Comparison of ENCODE assay signal across 24 cellular contexts in genomic region chr11:19451609-19452008, GRCh38.
DNase-seq lines count a peak whose midpoint lies in the region; ATAC-seq and TF ChIP-seq lines count a peak whose summit lies in the region.
"Had no signal": no experiment of that assay in that cellular context is flagged by ENCODE, and none has a peak within 500 bp of the region (broad histone marks: within the 10 kb centered on the region; RNA-seq: fewer than 3 reads in every experiment).

No MANE protein-coding gene starts in this region.

- POLR2A ChIA-PET in HEK293 (lab: Yijun Ruan, JAX) (no interaction called here), WTC11 (lab: Charles Lee) (interaction anchor here (0.6 kb wide), 1 partner anchor 29 kb away, joined by 3 read pairs; no protein-coding TSS in a partner anchor)

- H3K9me3 Mint-ChIP-seq in WTC11 (peaks cover 4% of the 10 kb centered on the region; the same call in 1 of the 2 replicates), endodermal cell (no peaks in the 10 kb centered on the region)
- H3K9me3 Mint-ChIP-seq: CD14-positive monocyte; CD8-positive, alpha-beta memory T cell had no signal

- ATAC-seq in WTC11, result no peak
- ATAC-seq in upper lobe of right lung, result no peak
- no peak for ATAC-seq in HG03520 (IDR thresholded peaks at IDR 0.05; ENCODE audit: unreplicated experiment)

- no peak for TF ChIP-seq CTCF in HEK293 (tag by site-specific recombination; IDR thresholded peaks at IDR 0.05)
- TF ChIP-seq CTCF in WTC11 (IDR thresholded peaks at IDR 0.05), result no peak
- no peak for TF ChIP-seq CTCF in endodermal cell (conservative IDR thresholded peaks at IDR 0.05)
- no peak for TF ChIP-seq CTCF in upper lobe of right lung (IDR thresholded peaks at IDR 0.05)

- H3K27ac ChIP-seq in HEK293 (ENCODE audit: extremely low read depth, low read depth, low read length) (no peak overlapping the region), endodermal cell (ENCODE audit: low read depth, low read length) (no peak overlapping the region), upper lobe of right lung (no peak overlapping the region)
- H3K27ac ChIP-seq: BLaER1 had no signal

- H3K4me3 Mint-ChIP-seq in WTC11 (no peak overlapping the region), endodermal cell (no peak overlapping the region)
- H3K4me3 Mint-ChIP-seq: CD14-positive monocyte; CD4-positive, alpha-beta memory T cell; CD4-positive, CD25-positive, alpha-beta regulatory T cell; CD8-positive, alpha-beta memory T cell had no signal

- peaks cover 3% of the 10 kb centered on the region for H3K27me3 Mint-ChIP-seq in WTC11 (ENCODE audit: low read depth)
- no peaks in the 10 kb centered on the region for H3K27me3 Mint-ChIP-seq in endodermal cell (ENCODE audit: insufficient read depth)

- no peaks in the 10 kb centered on the region for H3K36me3 ChIP-seq in HEK293 (ENCODE audit: control insufficient read depth in 2 of 2, insufficient read depth in 1 of 2, low read length in 2 of 2)
- H3K36me3 ChIP-seq in endodermal cell (ENCODE audit: control insufficient read depth, insufficient read depth, low read length), result no peaks in the 10 kb centered on the region
- H3K36me3 ChIP-seq in upper lobe of right lung, result no peaks in the 10 kb centered on the region
- H3K36me3 ChIP-seq: BE2C, BLaER1 had no signal

- H3K27me3 ChIP-seq in endodermal cell (ENCODE audit: control insufficient read depth, insufficient read depth, low read length, poor library complexity, severe bottlenecking) (no peaks in the 10 kb centered on the region), upper lobe of right lung (no peaks in the 10 kb centered on the region)
- H3K27me3 ChIP-seq: BE2C, BLaER1 had no signal

- H3K36me3 Mint-ChIP-seq in WTC11 (no peaks in the 10 kb centered on the region; the same call in 1 of the 2 replicates), endodermal cell (ENCODE audit: low read depth) (no peaks in the 10 kb centered on the region)
- H3K36me3 Mint-ChIP-seq: CD14-positive monocyte; CD4-positive, alpha-beta memory T cell; CD4-positive, CD25-positive, alpha-beta regulatory T cell; CD8-positive, alpha-beta memory T cell had no signal

- H3K27ac Mint-ChIP-seq in WTC11 (no peak overlapping the region), endodermal cell (no peak overlapping the region)
- H3K27ac Mint-ChIP-seq: CD14-positive monocyte; CD4-positive, alpha-beta memory T cell; CD8-positive, alpha-beta memory T cell had no signal

- H3K4me1 Mint-ChIP-seq in WTC11, result peaks cover 29% of the 10 kb centered on the region
- no peaks in the 10 kb centered on the region for H3K4me1 Mint-ChIP-seq in endodermal cell
- H3K4me1 Mint-ChIP-seq: CD14-positive monocyte; CD4-positive, alpha-beta memory T cell; CD4-positive, CD25-positive, alpha-beta regulatory T cell; CD8-positive, alpha-beta memory T cell had no signal

- H3K9me3 ChIP-seq in HEK293 (ENCODE audit: control insufficient read depth, insufficient read depth, low read depth, low read length) (no peaks in the 10 kb centered on the region), endodermal cell (ENCODE audit: control insufficient read depth, low read length) (no peaks in the 10 kb centered on the region), upper lobe of right lung (no peaks in the 10 kb centered on the region)
- H3K9me3 ChIP-seq: BE2C, BLaER1 had no signal

- no peak for DNase-seq in WTC11 (ENCODE audit: low spot score)
- DNase-seq in endodermal cell, result peak; percentile 38
- DNase-seq in upper lobe of right lung, result no peak
- DNase-seq in NCI-H510A treated with DMSO at 0.1 percent for 48 hours (lab: John Stamatoyannopoulos, UW), result no peak
- DNase-seq: 8988T; ACHN; BE2C; C1 segment of cervical spinal cord; CD4-positive, alpha-beta memory T cell; CD4-positive, CD25-positive, alpha-beta regulatory T cell; CD8-positive, alpha-beta memory T cell; COR-L47; DMS 273 treated with DMSO at 0.1 percent for 48 hours; DMS153; DMS53; DMS79; DND-41; EL; GDM1 had no signal

- no peak overlapping the region for H3K4me3 ChIP-seq in HEK293 (ENCODE audit: low read depth, low read length)
- H3K4me3 ChIP-seq in endodermal cell (ENCODE audit: low read length), result no peak overlapping the region
- no peak overlapping the region for H3K4me3 ChIP-seq in upper lobe of right lung
- H3K4me3 ChIP-seq: BLaER1, GM12878 had no signal

- no peak overlapping the region for H3K9ac ChIP-seq in endodermal cell (ENCODE audit: extremely low read depth, low read length, poor library complexity, severe bottlenecking)
- H3K9ac ChIP-seq: BLaER1 had no signal

- intact Hi-C loops in upper lobe of right lung (cut with DNase I), result no loop called here

- H3K4me1 ChIP-seq in HEK293 (ENCODE audit: control insufficient read depth, insufficient read depth, low read length) (no peaks in the 10 kb centered on the region; the same call in 1 of the 2 replicates), endodermal cell (ENCODE audit: control insufficient read depth, insufficient read depth, low read length) (no peaks in the 10 kb centered on the region), upper lobe of right lung (no peaks in the 10 kb centered on the region)
- H3K4me1 ChIP-seq: BE2C had no signal

- CTCF ChIA-PET in HEK293 (lab: Yijun Ruan, JAX) (interaction anchor here (1.3 kb wide), 1 partner anchor 192 kb away, joined by 5 read pairs; no protein-coding TSS in a partner anchor), WTC11 (lab: Charles Lee) (no interaction called here)

TF ChIP-seq in HEK293, 187 proteins besides CTCF, POLR2A, EP300 and RAD21:
- no peak for TF ChIP-seq ZNF600 (tag by site-specific recombination; IDR thresholded peaks at IDR 0.05)
- peak; percentile 89 for TF ChIP-seq ZNF623 (tag by site-specific recombination; IDR thresholded peaks at IDR 0.05)
- no peak for TF ChIP-seq ZBTB26 (tag by site-specific recombination; optimal IDR thresholded peaks at IDR 0.05)

TF ChIP-seq in WTC11, 78 proteins besides CTCF, POLR2A, EP300 and RAD21:
- TF ChIP-seq, protein P1, sequence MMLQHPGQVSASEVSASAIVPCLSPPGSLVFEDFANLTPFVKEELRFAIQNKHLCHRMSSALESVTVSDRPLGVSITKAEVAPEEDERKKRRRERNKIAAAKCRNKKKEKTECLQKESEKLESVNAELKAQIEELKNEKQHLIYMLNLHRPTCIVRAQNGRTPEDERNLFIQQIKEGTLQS (CRISPR knock-in tag; conservative IDR thresholded peaks at IDR 0.05), result no peak
- no peak for TF ChIP-seq TEAD1 (CRISPR knock-in tag; IDR thresholded peaks at IDR 0.05)
- TF ChIP-seq, protein P2, sequence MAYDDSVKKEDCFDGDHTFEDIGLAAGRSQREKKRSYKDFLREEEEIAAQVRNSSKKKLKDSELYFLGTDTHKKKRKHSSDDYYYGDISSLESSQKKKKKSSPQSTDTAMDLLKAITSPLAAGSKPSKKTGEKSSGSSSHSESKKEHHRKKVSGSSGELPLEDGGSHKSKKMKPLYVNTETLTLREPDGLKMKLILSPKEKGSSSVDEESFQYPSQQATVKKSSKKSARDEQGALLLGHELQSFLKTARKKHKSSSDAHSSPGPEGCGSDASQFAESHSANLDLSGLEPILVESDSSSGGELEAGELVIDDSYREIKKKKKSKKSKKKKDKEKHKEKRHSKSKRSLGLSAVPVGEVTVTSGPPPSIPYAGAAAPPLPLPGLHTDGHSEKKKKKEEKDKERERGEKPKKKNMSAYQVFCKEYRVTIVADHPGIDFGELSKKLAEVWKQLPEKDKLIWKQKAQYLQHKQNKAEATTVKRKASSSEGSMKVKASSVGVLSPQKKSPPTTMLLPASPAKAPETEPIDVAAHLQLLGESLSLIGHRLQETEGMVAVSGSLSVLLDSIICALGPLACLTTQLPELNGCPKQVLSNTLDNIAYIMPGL (CRISPR knock-in tag; IDR thresholded peaks at IDR 0.05), result no peak
- TF ChIP-seq ZNF281 (CRISPR knock-in tag; IDR thresholded peaks at IDR 0.05), result no peak
- 0 out of 2 replicates have a peak, but pooled peaks have one; percentile 46 for TF ChIP-seq GTF2I (CRISPR knock-in tag; conservative IDR thresholded peaks at IDR 0.05)
- TF ChIP-seq ETV6 (CRISPR knock-in tag; IDR thresholded peaks at IDR 0.05), result no peak
- no peak for TF ChIP-seq ZNF317 (CRISPR knock-in tag; IDR thresholded peaks at IDR 0.05; ENCODE audit: borderline replicate concordance, low read depth)
- no peak for TF ChIP-seq ZNF423 (CRISPR knock-in tag; IDR thresholded peaks at IDR 0.05)
- TF ChIP-seq, protein P3, sequence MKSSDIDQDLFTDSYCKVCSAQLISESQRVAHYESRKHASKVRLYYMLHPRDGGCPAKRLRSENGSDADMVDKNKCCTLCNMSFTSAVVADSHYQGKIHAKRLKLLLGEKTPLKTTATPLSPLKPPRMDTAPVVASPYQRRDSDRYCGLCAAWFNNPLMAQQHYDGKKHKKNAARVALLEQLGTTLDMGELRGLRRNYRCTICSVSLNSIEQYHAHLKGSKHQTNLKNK (CRISPR knock-in tag; IDR thresholded peaks at IDR 0.05), result no peak
